ENCODE assay signal across 10 cellular contexts in the genomic region with DNA sequence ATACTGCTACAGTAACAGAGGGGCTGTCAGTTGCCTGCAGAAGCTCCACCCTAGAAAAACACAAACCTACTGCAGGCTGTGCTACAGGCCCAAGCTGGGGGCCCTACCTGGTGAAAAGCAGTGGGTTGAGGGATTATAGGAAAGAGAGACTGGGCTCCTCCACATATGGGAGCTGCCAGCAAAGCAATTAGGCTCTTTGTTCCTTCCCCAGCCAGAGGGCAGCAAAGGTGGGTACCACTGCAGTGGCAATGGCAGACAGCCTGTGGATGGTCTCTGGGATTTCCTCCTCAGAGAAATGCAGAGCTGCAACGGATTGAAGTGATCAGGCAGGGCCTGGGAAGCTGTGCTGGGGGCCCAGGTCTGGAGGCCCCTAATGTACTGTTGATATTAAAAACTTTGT. TPM values are rescaled to one million over a fixed set of nuclear protein-coding genes. Genes with fewer than 3 reads are reported as not detected.
A peak's percentile ranks its signal among the peaks of the same experiment; 100 is the strongest.
DNase-seq lines count a peak whose midpoint lies in the region; ATAC-seq and TF ChIP-seq lines count a peak whose summit lies in the region.
"Had no signal": no experiment of that assay in that cellular context is flagged by ENCODE, and none has a peak within 500 bp of the region (broad histone marks: within the 10 kb centered on the region; RNA-seq: fewer than 3 reads in every experiment).

No MANE protein-coding gene starts in this region.

- no peak overlapping the region for H2BK120ac ChIP-seq in mesendoderm (ENCODE audit: low read depth, low read length)

- no peaks in the 10 kb centered on the region; the same call in 1 of the 2 replicates for H3K4me1 ChIP-seq in DND-41 (ENCODE audit: insufficient read depth, low read length)
- H3K4me1 ChIP-seq in Karpas-422 (ENCODE audit: low read length): no peaks in the 10 kb centered on the region
- H3K4me1 ChIP-seq in mesendoderm (ENCODE audit: control insufficient read depth, low read depth, low read length): peaks cover 6% of the 10 kb centered on the region

- DNase-seq in DND-41: no peak
- DNase-seq in Karpas-422: no peak
- DNase-seq in mesendoderm: peak; percentile 29
- DNase-seq in left lobe of liver (ENCODE audit: low spot score): no peak
- DNase-seq in activated CD4-positive, alpha-beta T cell treated with anti-CD3 and anti-CD28 coated beads for 1 hour: no peak
- DNase-seq in COR-L47 (lab: John Stamatoyannopoulos, UW): no peak
- DNase-seq: CD4-positive, alpha-beta T cell; NCI-H1105 had no signal

- ATAC-seq in DND-41 (ENCODE audit: insufficient read depth, low read depth) (no peak), left lobe of liver (no peak)

- no peak overlapping the region for H2AK5ac ChIP-seq in mesendoderm (ENCODE audit: low read length)

- no peaks in the 10 kb centered on the region for H3F3A ChIP-seq in SU-DHL-6 (ENCODE audit: insufficient read depth)

- H3K9me3 ChIP-seq in DND-41 (ENCODE audit: insufficient read depth, low read length, severe bottlenecking) (no peaks in the 10 kb centered on the region), Karpas-422 (ENCODE audit: low read length) (no peaks in the 10 kb centered on the region), SU-DHL-6 (ENCODE audit: insufficient read depth, low read length) (no peaks in the 10 kb centered on the region)
- H3K9me3 ChIP-seq: SJSA1 had no signal

- H3K79me1 ChIP-seq in mesendoderm (ENCODE audit: low read length): no peaks in the 10 kb centered on the region

- no peak overlapping the region for H3K18ac ChIP-seq in mesendoderm (ENCODE audit: low read length)

- H2BK5ac ChIP-seq in mesendoderm (ENCODE audit: low read length): no peak overlapping the region

- H2AFZ ChIP-seq in DND-41 (ENCODE audit: low read depth, low read length) (peak overlapping the region; percentile 64; the same call in 1 of the 2 replicates), Karpas-422 (ENCODE audit: low read length) (peak overlapping the region; percentile 54), SU-DHL-6 (ENCODE audit: low read depth, low read length, severe bottlenecking) (peak overlapping the region; percentile 92)

- no peak overlapping the region for H2BK15ac ChIP-seq in mesendoderm (replicated peaks; ENCODE audit: low read depth)

- H3K36me3 ChIP-seq in DND-41 (ENCODE audit: insufficient read depth, low read length) (no peaks in the 10 kb centered on the region), Karpas-422 (ENCODE audit: insufficient read depth, low read length) (no peaks in the 10 kb centered on the region), SU-DHL-6 (ENCODE audit: low read length) (no peaks in the 10 kb centered on the region), mesendoderm (ENCODE audit: control insufficient read depth, insufficient read depth, low read length) (no peaks in the 10 kb centered on the region)
- H3K36me3 ChIP-seq: SJSA1 had no signal

- H3K4ac ChIP-seq in mesendoderm (ENCODE audit: low read depth, low read length): no peak overlapping the region

- H3K4me3 ChIP-seq in DND-41 (ENCODE audit: low read depth in 1 of 2, low read length in 2 of 2) (no peak overlapping the region), Karpas-422 (ENCODE audit: low read length) (no peak overlapping the region), SU-DHL-6 (ENCODE audit: insufficient read depth, low read length, poor library complexity, severe bottlenecking) (no peak overlapping the region), mesendoderm (ENCODE audit: low read length) (no peak overlapping the region)
- H3K4me3 ChIP-seq: SJSA1 had no signal

- no peak overlapping the region for H4K5ac ChIP-seq in mesendoderm (ENCODE audit: low read length)

- H3K9me2 ChIP-seq in Karpas-422 (replicated peaks; ENCODE audit: insufficient read depth, low read length) (no peaks in the 10 kb centered on the region), SU-DHL-6 (replicated peaks; ENCODE audit: insufficient read depth, low read length) (no peaks in the 10 kb centered on the region)

- WGBS in mesendoderm (ENCODE audit: extremely low coverage, insufficient coverage, low lambda C conversion rate): no CpG with 5 or more reads among the region's 1 CpG

- H4K8ac ChIP-seq in mesendoderm (ENCODE audit: low read depth, low read length): no peak overlapping the region

- peak overlapping the region; percentile 18 for H3K56ac ChIP-seq in mesendoderm (ENCODE audit: low read length)

- H4K20me1 ChIP-seq in DND-41 (ENCODE audit: insufficient read depth, low read length): no peaks in the 10 kb centered on the region
- no peaks in the 10 kb centered on the region for H4K20me1 ChIP-seq in Karpas-422 (ENCODE audit: insufficient read depth, low read depth, low read length)
- no peaks in the 10 kb centered on the region for H4K20me1 ChIP-seq in SU-DHL-6 (ENCODE audit: low read depth, low read length)

- no peak overlapping the region for H3K23ac ChIP-seq in mesendoderm (ENCODE audit: low read length)

- H3K79me2 ChIP-seq in DND-41 (ENCODE audit: insufficient read depth, low read length): no peaks in the 10 kb centered on the region
- no peaks in the 10 kb centered on the region for H3K79me2 ChIP-seq in Karpas-422 (ENCODE audit: low read length)
- H3K79me2 ChIP-seq in SU-DHL-6 (ENCODE audit: insufficient read depth, low read length): no peaks in the 10 kb centered on the region
- H3K79me2 ChIP-seq in mesendoderm (ENCODE audit: control insufficient read depth, insufficient read depth, low read length): no peaks in the 10 kb centered on the region

- H3K27ac ChIP-seq in DND-41 (ENCODE audit: low read length) (no peak overlapping the region), Karpas-422 (ENCODE audit: low read length) (no peak overlapping the region), SU-DHL-6 (ENCODE audit: low read depth, low read length) (no peak overlapping the region), mesendoderm (ENCODE audit: low read depth, low read length) (no peak overlapping the region)
- H3K27ac ChIP-seq: SJSA1 had no signal

- H3K27me3 ChIP-seq in DND-41 (ENCODE audit: insufficient read depth, low read length, poor library complexity): peaks cover 3% of the 10 kb centered on the region
- no peaks in the 10 kb centered on the region for H3K27me3 ChIP-seq in Karpas-422 (ENCODE audit: low read length)
- no peaks in the 10 kb centered on the region for H3K27me3 ChIP-seq in SU-DHL-6 (ENCODE audit: low read length)
- H3K27me3 ChIP-seq in mesendoderm (ENCODE audit: insufficient read depth, low read length, poor library complexity): no peaks in the 10 kb centered on the region
- H3K27me3 ChIP-seq: SJSA1 had no signal

- no peak for TF ChIP-seq CTCF in DND-41 (IDR thresholded peaks at IDR 0.05; ENCODE audit: borderline replicate concordance, extremely low read depth, low read length, poor library complexity, severe bottlenecking)
- no peak for TF ChIP-seq CTCF in SU-DHL-6 (IDR thresholded peaks at IDR 0.05; ENCODE audit: insufficient read depth, low read length, poor library complexity, severe bottlenecking)

- H3K4me2 ChIP-seq in DND-41 (ENCODE audit: insufficient read depth, low read length) (no peak overlapping the region), Karpas-422 (ENCODE audit: low read depth, low read length, poor library complexity, severe bottlenecking) (no peak overlapping the region), SU-DHL-6 (ENCODE audit: low read depth, low read length, poor library complexity, severe bottlenecking) (no peak overlapping the region), mesendoderm (ENCODE audit: low read length) (no peak overlapping the region)

- H3K9ac ChIP-seq in DND-41 (ENCODE audit: low read depth, low read length) (no peak overlapping the region), Karpas-422 (ENCODE audit: low read length) (no peak overlapping the region), SU-DHL-6 (ENCODE audit: low read length) (no peak overlapping the region), mesendoderm (ENCODE audit: low read length) (no peak overlapping the region)

RNA-seq across cellular contexts. Expression of a gene that starts 19.1 kb away (rescaled TPM):
- total RNA-seq in Karpas-422 (2014; rRNA removed; shearing (Covaris generic); ENCODE audit: low replicate concordance): 0.19 and 0.22 TPM in 2 replicates
- polyA plus RNA-seq in mesendoderm (2013, experiment 1 of 2): 5.3 TPM
- 5.9 TPM for polyA plus RNA-seq in mesendoderm (2013, experiment 2 of 2)
- total RNA-seq in left lobe of liver: not detected
